ENCODE assay signal across 14 cellular contexts in genomic region chr3:23644741-23645140, GRCh38.
"Had no signal": no experiment of that assay in that cellular context is flagged by ENCODE, and none has a peak within 500 bp of the region (broad histone marks: within the 10 kb centered on the region; RNA-seq: fewer than 3 reads in every experiment).

No MANE protein-coding gene starts in this region.

- ATAC-seq: activated T-cell treated with anti-CD3 and anti-CD28 coated beads, Interleukin-2, amount 50 U/mL, for 72 hours; left ventricle myocardium superior had no signal

- DNase-seq: activated CD4-positive, alpha-beta memory T cell treated with anti-CD3 and anti-CD28 coated beads, Interleukin-2, amount 10 ng/mL, durations not matched to agents 7 days and 5 days; activated CD8-positive, alpha-beta memory T cell treated with anti-CD3 and anti-CD28 coated beads, Interleukin-2, amount 50 U/mL, for 4 hours; activated gamma-delta T cell treated with Interleukin-2 at 50 U/mL for 16 hours; activated naive CD8-positive, alpha-beta T cell treated with anti-CD3 and anti-CD28 coated beads for 36 hours; activated T-cell treated with anti-CD3 and anti-CD28 coated beads, Interleukin-2, amount 50 U/mL, for 72 hours; anterior cingulate cortex; left ventricle myocardium superior; mesendoderm; nephron progenitor cell; retina; small intestine; uterus had no signal

- H3K4me1 Mint-ChIP-seq: activated CD4-positive, alpha-beta memory T cell treated with anti-CD3 and anti-CD28 coated beads, Interleukin-2, amount 10 ng/mL, durations not matched to agents 7 days and 5 days; activated naive CD8-positive, alpha-beta T cell treated with anti-CD3 and anti-CD28 coated beads for 36 hours had no signal

- H3K36me3 ChIP-seq: esophagus muscularis mucosa, uterus had no signal

- H3K36me3 Mint-ChIP-seq: activated naive CD8-positive, alpha-beta T cell treated with anti-CD3 and anti-CD28 coated beads for 36 hours had no signal

- H3K9me3 Mint-ChIP-seq: activated CD4-positive, alpha-beta memory T cell treated with anti-CD3 and anti-CD28 coated beads, Interleukin-2, amount 10 ng/mL, durations not matched to agents 7 days and 5 days; activated naive CD8-positive, alpha-beta T cell treated with anti-CD3 and anti-CD28 coated beads for 36 hours; activated T-cell treated with anti-CD3 and anti-CD28 coated beads, Interleukin-2, amount 50 U/mL, for 72 hours; nephron progenitor cell; T-helper 2 cell treated with Interferon-gamma antibody and Interleukin-4, amounts not matched to agents 5 μg/mL and 100 μg/mL, for 36 hours had no signal

- H3K27ac Mint-ChIP-seq: activated CD4-positive, alpha-beta memory T cell treated with anti-CD3 and anti-CD28 coated beads, Interleukin-2, amount 10 ng/mL, durations not matched to agents 7 days and 5 days; activated naive CD8-positive, alpha-beta T cell treated with anti-CD3 and anti-CD28 coated beads for 36 hours; activated T-cell treated with anti-CD3 and anti-CD28 coated beads, Interleukin-2, amount 50 U/mL, for 72 hours; T-helper 2 cell treated with Interferon-gamma antibody and Interleukin-4, amounts not matched to agents 5 μg/mL and 100 μg/mL, for 36 hours had no signal

- H3K27me3 ChIP-seq: esophagus muscularis mucosa, uterus had no signal

- H3K4me3 ChIP-seq: esophagus muscularis mucosa, uterus had no signal

- H3K4me3 Mint-ChIP-seq: activated CD4-positive, alpha-beta memory T cell treated with anti-CD3 and anti-CD28 coated beads, Interleukin-2, amount 10 ng/mL, durations not matched to agents 7 days and 5 days; activated naive CD8-positive, alpha-beta T cell treated with anti-CD3 and anti-CD28 coated beads for 36 hours; activated T-cell treated with anti-CD3 and anti-CD28 coated beads, Interleukin-2, amount 50 U/mL, for 72 hours; nephron progenitor cell; T-helper 2 cell treated with Interferon-gamma antibody and Interleukin-4, amounts not matched to agents 5 μg/mL and 100 μg/mL, for 36 hours had no signal
